In the genomic region with DNA sequence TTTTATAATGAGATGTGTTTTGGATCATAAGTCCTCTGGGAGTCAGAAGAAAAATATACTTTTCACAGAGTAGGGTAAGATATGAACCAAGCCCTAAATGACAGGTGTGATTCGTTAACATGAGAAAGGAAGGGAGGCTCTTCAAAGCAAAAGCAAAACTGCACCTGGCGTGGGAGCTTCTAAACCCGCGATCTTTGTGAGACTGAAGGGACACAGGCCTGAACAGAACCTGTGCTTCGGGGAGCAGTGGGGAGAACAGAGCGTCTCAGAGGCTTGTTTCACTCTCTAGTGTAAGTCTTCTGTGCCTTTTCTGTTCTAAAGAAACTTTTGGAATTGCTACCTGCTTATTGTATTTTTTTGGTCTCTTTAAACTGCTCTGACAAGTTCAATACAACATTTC, we compare ENCODE assay signal across 9 cellular contexts. TPM values are rescaled to one million over a fixed set of nuclear protein-coding genes. Genes with fewer than 3 reads are reported as not detected.
DNase-seq lines count a peak whose midpoint lies in the region; ATAC-seq and TF ChIP-seq lines count a peak whose summit lies in the region.
"Had no signal": no experiment of that assay in that cellular context is flagged by ENCODE, and none has a peak within 500 bp of the region (broad histone marks: within the 10 kb centered on the region; RNA-seq: fewer than 3 reads in every experiment).

No MANE protein-coding gene starts in this region.

- no peak overlapping the region for H3K27ac ChIP-seq in esophagus muscularis mucosa (replicated peaks in 1 of 4)
- H3K27ac ChIP-seq: skin epidermis had no signal

- no peak for TF ChIP-seq POLR2A in esophagus muscularis mucosa (IDR thresholded peaks at IDR 0.05; ENCODE audit: low read depth)

- intact Hi-C loops in esophagus muscularis mucosa (cut with DNase I): no loop called here

- H3K4me1 ChIP-seq in esophagus muscularis mucosa: no peaks in the 10 kb centered on the region

- H3K27me3 ChIP-seq in esophagus muscularis mucosa: no peaks in the 10 kb centered on the region

- TF ChIP-seq EP300 in esophagus muscularis mucosa (IDR thresholded peaks at IDR 0.05): no peak

- 71% methylated on average over 6 of the region's 6 CpGs for WGBS in esophagus muscularis mucosa

- DNase-seq in esophagus muscularis mucosa (ENCODE audit: extremely low spot score) (peak; percentile 55), NCI-H1436 (lab: John Stamatoyannopoulos, UW) (no peak), cortex of kidney (lab: John Stamatoyannopoulos, UW) (no peak), iPS-NIHi11 (ENCODE audit: low spot score) (no peak), NCI-H524 treated with DMSO at 0.1 percent for 48 hours (lab: John Stamatoyannopoulos, UW) (no peak)

- ATAC-seq in GM18858 (IDR thresholded peaks at IDR 0.05; ENCODE audit: unreplicated experiment) (peak; percentile 95), GM21526 (IDR thresholded peaks at IDR 0.05; ENCODE audit: low FRiP score, unreplicated experiment) (peak; percentile 99), HG03520 (IDR thresholded peaks at IDR 0.05; ENCODE audit: unreplicated experiment) (peak; percentile 97)

- TF ChIP-seq CTCF in esophagus muscularis mucosa (IDR thresholded peaks at IDR 0.05): no peak

- H3K9me3 ChIP-seq in esophagus muscularis mucosa: no peaks in the 10 kb centered on the region

- H3K36me3 ChIP-seq in esophagus muscularis mucosa: peaks cover 0 to 65% (median 32%) of the 10 kb centered on the region in 4 donors

- H3K4me3 ChIP-seq in esophagus muscularis mucosa: no peak overlapping the region
- H3K4me3 ChIP-seq: skin epidermis had no signal

RNA-seq across cellular contexts. Expression of gene CYP4V2, which starts 30.2 kb away (rescaled TPM):
- total RNA-seq in esophagus muscularis mucosa: 10 to 100 TPM; 27.5 to 43.1 (median 35.5) TPM

RNA-seq across cellular contexts. Expression of gene FAM149A, which starts 56.6 kb away (rescaled TPM):
- total RNA-seq in esophagus muscularis mucosa: 10 to 100 TPM; 19.5 to 38.8 (median 33.6) TPM
